12 cellular contexts compared by ENCODE assay signal in genomic region chr13:45178349-45179142, GRCh38. TPM values are rescaled to one million over a fixed set of nuclear protein-coding genes. Genes with fewer than 3 reads are reported as not detected.
A peak's percentile ranks its signal among the peaks of the same experiment; 100 is the strongest.
DNase-seq lines count a peak whose midpoint lies in the region; ATAC-seq and TF ChIP-seq lines count a peak whose summit lies in the region.
"Had no signal": no experiment of that assay in that cellular context is flagged by ENCODE, and none has a peak within 500 bp of the region (broad histone marks: within the 10 kb centered on the region; RNA-seq: fewer than 3 reads in every experiment).

No MANE protein-coding gene starts in this region.

- H3K4me1 ChIP-seq in RWPE2 (ENCODE audit: insufficient read depth, poor library complexity, severe bottlenecking), result peaks cover 50% of the 10 kb centered on the region
- H3K4me1 ChIP-seq: thyroid gland had no signal

- H3K4me3 ChIP-seq in RWPE2 (ENCODE audit: severe bottlenecking), result no peak overlapping the region
- H3K4me3 ChIP-seq in epithelial cell of proximal tubule (ENCODE audit: low read depth, low read length), result no peak overlapping the region
- no peak overlapping the region for H3K4me3 ChIP-seq in retinal pigment epithelial cell (ENCODE audit: low read length)
- H3K4me3 ChIP-seq: thyroid gland had no signal

- H3K36me3 ChIP-seq in RWPE2 (ENCODE audit: low read depth), result peaks cover 23% of the 10 kb centered on the region
- H3K36me3 ChIP-seq: thyroid gland had no signal

- in situ Hi-C loops in GM13977 (cut with MboI; ENCODE audit: low pct_unique_long_range_greater_than_20kb, low sequenced_read_pairs, unreplicated experiment), result no loop called here

- no peak overlapping the region for H3K27ac ChIP-seq in RWPE2 (ENCODE audit: poor library complexity, severe bottlenecking)
- H3K27ac ChIP-seq: 22Rv1, thyroid gland had no signal

- peak; percentile 33; the same call in 2 of the 3 replicates for ATAC-seq in RWPE2 (ENCODE audit: low read depth)

- H3K27me3 ChIP-seq in RWPE2 (ENCODE audit: insufficient read depth, poor library complexity, severe bottlenecking), result no peaks in the 10 kb centered on the region
- H3K27me3 ChIP-seq: thyroid gland had no signal

- DNase-seq in DMS 273 (lab: John Stamatoyannopoulos, UW; ENCODE audit: unreplicated experiment) (peak; percentile 27), DMS 273 treated with DMSO at 0.1 percent for 48 hours (lab: John Stamatoyannopoulos, UW) (no peak), RWPE2 (ENCODE audit: low spot score) (no peak), epithelial cell of proximal tubule (ENCODE audit: low read depth) (peak; percentile 77), retinal pigment epithelial cell (ENCODE audit: low read depth) (peak; percentile 93), GM13977 (ENCODE audit: low spot score) (no peak), NCI-H2081 (lab: John Stamatoyannopoulos, UW) (no peak), germinal center (ENCODE audit: low spot score) (no peak)
- DNase-seq: NCI-H2029 had no signal

- no peaks in the 10 kb centered on the region for H3K9me3 ChIP-seq in RWPE2 (ENCODE audit: severe bottlenecking)
- H3K9me3 ChIP-seq: thyroid gland had no signal

- no peak for TF ChIP-seq CTCF in RWPE2 (IDR thresholded peaks at IDR 0.05; ENCODE audit: poor library complexity, severe bottlenecking)
- no peak for TF ChIP-seq CTCF in epithelial cell of proximal tubule (conservative IDR thresholded peaks at IDR 0.05; ENCODE audit: low read depth, low read length)
- TF ChIP-seq CTCF in retinal pigment epithelial cell (conservative IDR thresholded peaks at IDR 0.05; ENCODE audit: low read depth, low read length), result no peak
- TF ChIP-seq CTCF in GM13977 (IDR thresholded peaks at IDR 0.05; ENCODE audit: extremely low read depth, insufficient read depth, missing control alignments), result no peak

RNA-seq across cellular contexts. Expression of gene KCTD4, which starts 22.3 kb away (rescaled TPM):
- 0.22 and 0.63 TPM in 2 replicates for total RNA-seq in epithelial cell of proximal tubule
- total RNA-seq: mesenteric fat pad had no signal

RNA-seq across cellular contexts. Expression of gene GTF2F2, which starts 58.2 kb away (rescaled TPM):
- 35.2 and 47.9 TPM in 2 replicates for total RNA-seq in epithelial cell of proximal tubule

Comparison
In these comparisons a context has a peak if more than half of its experiments do, and no peak if none do; other contexts are left out.
1. DNase-seq: peak in DMS 273 (single experiment), epithelial cell of proximal tubule (single experiment) and retinal pigment epithelial cell (single experiment); none in DMS 273 treated with DMSO at 0.1 percent for 48 hours (single experiment), RWPE2 (single experiment), GM13977 (single experiment), NCI-H2081 (0 of 2) and germinal center (single experiment).